In the genomic region with DNA sequence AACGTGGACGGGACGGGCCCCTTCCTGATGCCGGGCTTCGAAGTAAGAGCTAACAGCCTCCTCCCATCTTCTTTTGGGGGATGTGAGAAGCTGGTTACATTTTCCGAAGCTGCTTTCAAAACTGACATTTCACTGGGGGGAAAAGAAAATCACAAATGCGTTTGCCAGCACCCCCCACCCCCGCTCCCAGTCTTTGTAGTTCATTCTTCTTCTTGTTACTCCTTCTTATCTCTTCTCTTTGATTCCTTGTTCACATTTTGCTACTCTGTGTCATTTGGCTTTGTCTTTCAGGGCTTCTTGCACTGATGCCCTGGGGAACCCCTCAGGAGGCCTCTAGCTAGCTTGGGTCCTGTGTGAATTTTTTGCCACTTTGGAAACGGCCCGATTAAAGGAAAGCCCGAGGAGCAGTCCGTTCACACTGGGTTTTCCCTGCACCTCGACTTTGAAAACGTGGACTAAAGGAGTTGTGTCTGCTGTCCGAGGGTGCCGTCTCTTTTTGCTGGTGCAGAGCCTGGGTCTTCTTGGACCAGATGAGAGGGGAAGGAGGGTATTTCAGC, we compare ENCODE assay signal across 8 cellular contexts. TPM values are rescaled to one million over a fixed set of nuclear protein-coding genes. Genes with fewer than 3 reads are reported as not detected.
DNase-seq lines count a peak whose midpoint lies in the region; ATAC-seq, FAIRE-seq and TF ChIP-seq lines count a peak whose summit lies in the region.

No MANE protein-coding gene starts in this region.

- FAIRE-seq in HTR-8/SVneo (lab: Jason Lieb, UNC) = no peak

- no peak for DNase-seq in HFF-Myc (ENCODE audit: extremely low read depth, low read depth)
- DNase-seq in activated CD4-positive, alpha-beta memory T cell treated with anti-CD3 and anti-CD28 coated beads, Interleukin-2, amount 10 ng/mL, durations not matched to agents 7 days and 5 days = no peak
- no peak for DNase-seq in hepatocyte (ENCODE audit: low spot score)
- DNase-seq in stimulated activated CD4-positive, alpha-beta T cell treated with anti-CD3 and anti-CD28 coated beads, TNF-alpha, amount 100 ng/mL, for 4 hours (ENCODE audit: low read depth in 3 of 3) = peak in 2 of 3 experiments; percentile 18 to 26
- DNase-seq in NCI-H2029 treated with DMSO at 0.1 percent for 48 hours (lab: John Stamatoyannopoulos, UW) = no peak
- DNase-seq in HTR-8/SVneo (ENCODE audit: insufficient read length, low spot score) = no peak

- H3K27me3 ChIP-seq in hepatocyte = no peaks in the 10 kb centered on the region

- TF ChIP-seq CTCF in HFF-Myc (IDR thresholded peaks at IDR 0.05; ENCODE audit: low read depth, low read length, missing control alignments) = no peak
- TF ChIP-seq CTCF in hepatocyte (IDR thresholded peaks at IDR 0.05; ENCODE audit: poor library complexity) = no peak

- H3K9me2 ChIP-seq in hepatocyte (replicated peaks; ENCODE audit: insufficient read depth) = no peaks in the 10 kb centered on the region

- CTCF ChIA-PET in activated CD4-positive, alpha-beta memory T cell treated with anti-CD3 and anti-CD28 coated beads, Interleukin-2, amount 10 ng/mL, durations not matched to agents 7 days and 5 days (lab: Charles Lee) = interaction anchor here (0.7 to 1.8 kb wide), 9 partner anchors 9 to 228 kb away, joined by 3 to 8 read pairs (median 5); a partner anchor contains a TSS

- 9% methylated on average over 16 of the region's 16 CpGs for WGBS in hepatocyte (ENCODE audit: low lambda C conversion rate, missing lambda C conversion rate)

- no peak for ATAC-seq in HG03175 (IDR thresholded peaks at IDR 0.05; ENCODE audit: unreplicated experiment)
- ATAC-seq in HG03354 (IDR thresholded peaks at IDR 0.05; ENCODE audit: poor library complexity, severe bottlenecking, unreplicated experiment) = no peak

- POLR2A ChIA-PET in activated CD4-positive, alpha-beta memory T cell treated with anti-CD3 and anti-CD28 coated beads, Interleukin-2, amount 10 ng/mL, durations not matched to agents 7 days and 5 days (lab: Charles Lee) = interaction anchor here (0.6 to 4.5 kb wide), 11 partner anchors 8 to 670 kb away, joined by 3 to 18 read pairs (median 3); a partner anchor contains a TSS

- peak overlapping the region; percentile 78 for H3K4me3 Mint-ChIP-seq in activated CD4-positive, alpha-beta memory T cell treated with anti-CD3 and anti-CD28 coated beads, Interleukin-2, amount 10 ng/mL, durations not matched to agents 7 days and 5 days

- no peaks in the 10 kb centered on the region for H3K27me3 Mint-ChIP-seq in activated CD4-positive, alpha-beta memory T cell treated with anti-CD3 and anti-CD28 coated beads, Interleukin-2, amount 10 ng/mL, durations not matched to agents 7 days and 5 days

- peaks cover 20% of the 10 kb centered on the region for H3K4me1 ChIP-seq in hepatocyte (ENCODE audit: insufficient read depth)

- peaks cover 42% of the 10 kb centered on the region for H3K4me1 Mint-ChIP-seq in activated CD4-positive, alpha-beta memory T cell treated with anti-CD3 and anti-CD28 coated beads, Interleukin-2, amount 10 ng/mL, durations not matched to agents 7 days and 5 days

- peaks cover 2% of the 10 kb centered on the region for H4K20me1 ChIP-seq in hepatocyte (ENCODE audit: insufficient read depth, poor library complexity, severe bottlenecking)

- H3K9me3 Mint-ChIP-seq in activated CD4-positive, alpha-beta memory T cell treated with anti-CD3 and anti-CD28 coated beads, Interleukin-2, amount 10 ng/mL, durations not matched to agents 7 days and 5 days = no peaks in the 10 kb centered on the region

- peak overlapping the region; percentile 93 for H3K4me2 ChIP-seq in hepatocyte

- H3K27ac ChIP-seq in hepatocyte = peak overlapping the region; percentile 97

- peak overlapping the region; percentile 51 for H2AFZ ChIP-seq in hepatocyte

- peaks cover 2% of the 10 kb centered on the region for H3K36me3 Mint-ChIP-seq in activated CD4-positive, alpha-beta memory T cell treated with anti-CD3 and anti-CD28 coated beads, Interleukin-2, amount 10 ng/mL, durations not matched to agents 7 days and 5 days (ENCODE audit: low read depth)

- H3K9me3 ChIP-seq in hepatocyte (ENCODE audit: low read depth) = no peaks in the 10 kb centered on the region

- H3K79me2 ChIP-seq in hepatocyte = peaks cover 59% of the 10 kb centered on the region

- peak overlapping the region; percentile 63 for H3K27ac Mint-ChIP-seq in activated CD4-positive, alpha-beta memory T cell treated with anti-CD3 and anti-CD28 coated beads, Interleukin-2, amount 10 ng/mL, durations not matched to agents 7 days and 5 days

- no peaks in the 10 kb centered on the region for H3K36me3 ChIP-seq in hepatocyte (replicated peaks; ENCODE audit: insufficient read depth, low read depth)

- H3K4me3 ChIP-seq in HFF-Myc (replicated peaks; ENCODE audit: low read depth, low read length) (peak overlapping the region; percentile 71), hepatocyte (peak overlapping the region; percentile 60)

RNA-seq across cellular contexts. Expression of a gene that starts 1.3 kb away (rescaled TPM):
- 10 to 100 TPM; 39.3 to 40.2 TPM for total RNA-seq in activated CD4-positive, alpha-beta memory T cell treated with anti-CD3 and anti-CD28 coated beads, Interleukin-2, amount 10 ng/mL, durations not matched to agents 7 days and 5 days
- total RNA-seq in hepatocyte = 27.5 and 34.3 TPM in 2 replicates
- polyA plus RNA-seq in hepatocyte = 45.1 and 45.7 TPM in 2 replicates

RNA-seq across cellular contexts. Expression of a gene that starts 24.4 kb away (rescaled TPM):
- total RNA-seq in activated CD4-positive, alpha-beta memory T cell treated with anti-CD3 and anti-CD28 coated beads, Interleukin-2, amount 10 ng/mL, durations not matched to agents 7 days and 5 days = 1 to 10 TPM; 1.1 to 1.8 TPM
- total RNA-seq in hepatocyte = 3.4 and 3.7 TPM in 2 replicates
- 0.56 and 1.5 TPM in 2 replicates for polyA plus RNA-seq in hepatocyte

RNA-seq across cellular contexts. Expression of a gene that starts 36.6 kb away (rescaled TPM):
- total RNA-seq in activated CD4-positive, alpha-beta memory T cell treated with anti-CD3 and anti-CD28 coated beads, Interleukin-2, amount 10 ng/mL, durations not matched to agents 7 days and 5 days = 10 to 100 TPM; 15.7 to 17.3 TPM
- 63.2 and 65.0 TPM in 2 replicates for total RNA-seq in hepatocyte
- polyA plus RNA-seq in hepatocyte = 93.1 and 95.4 TPM in 2 replicates

RNA-seq across cellular contexts. Expression of a gene that starts 55.8 kb away (rescaled TPM):
- 10 to 100 TPM; 23.8 to 26.0 TPM for total RNA-seq in activated CD4-positive, alpha-beta memory T cell treated with anti-CD3 and anti-CD28 coated beads, Interleukin-2, amount 10 ng/mL, durations not matched to agents 7 days and 5 days
- 115 and 123 TPM in 2 replicates for total RNA-seq in hepatocyte
- polyA plus RNA-seq in hepatocyte = 80.3 and 88.3 TPM in 2 replicates

RNA-seq across cellular contexts. Expression of a gene that starts 56.0 kb away (rescaled TPM):
- total RNA-seq in activated CD4-positive, alpha-beta memory T cell treated with anti-CD3 and anti-CD28 coated beads, Interleukin-2, amount 10 ng/mL, durations not matched to agents 7 days and 5 days = 10 to 100 TPM; 24.3 to 25.7 TPM
- total RNA-seq in hepatocyte = 19.4 and 36.2 TPM in 2 replicates
- polyA plus RNA-seq in hepatocyte = 23.0 and 24.1 TPM in 2 replicates

Comparison
In these comparisons a context has a peak if more than half of its experiments do, and no peak if none do; other contexts are left out.
1. DNase-seq: peak in stimulated activated CD4-positive, alpha-beta T cell treated with anti-CD3 and anti-CD28 coated beads, TNF-alpha, amount 100 ng/mL, for 4 hours (2 of 3); none in HFF-Myc (single experiment), activated CD4-positive, alpha-beta memory T cell treated with anti-CD3 and anti-CD28 coated beads, Interleukin-2, amount 10 ng/mL, durations not matched to agents 7 days and 5 days (single experiment), hepatocyte (single experiment), NCI-H2029 treated with DMSO at 0.1 percent for 48 hours (single experiment) and HTR-8/SVneo (single experiment).